ENCODE assay signal across 15 cellular contexts in the genomic region with DNA sequence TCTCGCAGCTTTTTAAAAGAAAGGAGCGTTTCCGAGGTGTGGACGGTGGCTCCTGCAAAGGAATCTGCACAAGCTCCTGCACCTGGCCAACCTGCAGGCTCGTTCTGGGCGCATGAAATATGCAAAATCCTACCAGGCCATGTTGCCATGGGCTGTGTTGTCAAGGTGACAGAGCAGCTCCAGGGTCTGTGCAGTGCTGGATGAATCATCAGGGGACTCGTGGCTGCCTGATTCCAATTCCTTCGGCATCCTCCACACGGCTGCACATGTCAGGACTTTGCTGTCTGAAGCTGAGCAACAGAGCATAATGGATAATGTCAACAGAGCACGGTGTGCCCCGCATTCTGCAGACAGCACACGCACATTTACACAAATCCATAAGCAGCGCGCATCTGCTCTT.
DNase-seq lines count a peak whose midpoint lies in the region; ATAC-seq and TF ChIP-seq lines count a peak whose summit lies in the region.
"Had no signal": no experiment of that assay in that cellular context is flagged by ENCODE, and none has a peak within 500 bp of the region (broad histone marks: within the 10 kb centered on the region; RNA-seq: fewer than 3 reads in every experiment).

No MANE protein-coding gene starts in this region.

- H4K20me1 ChIP-seq in OCI-LY1 (ENCODE audit: insufficient read depth, low read length), result no peaks in the 10 kb centered on the region

- no peak for TF ChIP-seq POLR2A in tibial nerve (IDR thresholded peaks at IDR 0.05)

- H2AFZ ChIP-seq in OCI-LY1 (ENCODE audit: low read length), result no peak overlapping the region

- 0 out of 2 replicates have a peak, but pooled peaks cover 5% of the 10 kb centered on the region for H3F3A ChIP-seq in OCI-LY1 (ENCODE audit: insufficient read depth, low read length)

- WGBS in tibial nerve, 2 donors, result 81 to 82% methylated on average over 14 of the region's 14 CpGs

- H3K27me3 ChIP-seq in OCI-LY1 (ENCODE audit: insufficient read depth, low read length) (no peaks in the 10 kb centered on the region), left lung (no peaks in the 10 kb centered on the region), tibial nerve (no peaks in the 10 kb centered on the region)

- no peaks in the 10 kb centered on the region for H3K79me2 ChIP-seq in OCI-LY1 (ENCODE audit: insufficient read depth, low read length)

- H3K9me2 ChIP-seq in OCI-LY1 (ENCODE audit: low read depth, low read length), result no peaks in the 10 kb centered on the region

- H3K9me3 ChIP-seq in OCI-LY1 (ENCODE audit: low read length), result no peaks in the 10 kb centered on the region
- no peaks in the 10 kb centered on the region for H3K9me3 ChIP-seq in left lung
- peaks cover 0 to under 1% (median 0%) of the 10 kb centered on the region in 4 donors for H3K9me3 ChIP-seq in tibial nerve

- no peak overlapping the region for H3K27ac Mint-ChIP-seq in activated T-helper 2 cell treated with anti-CD3 and anti-CD28 coated beads, Interferon-gamma antibody, Interleukin-2, Interleukin-4, amounts not matched to agents 10 μg/mL and 5 μg/mL and 100 μg/mL, durations not matched to agents 14 hours and 24 hours and 36 hours
- H3K27ac Mint-ChIP-seq: activated CD8-positive, alpha-beta T cell treated with anti-CD3 and anti-CD28 coated beads, Interleukin-2, amount 10 ng/mL, durations not matched to agents 7 days and 5 days; activated naive CD4-positive, alpha-beta T cell treated with anti-CD3 and anti-CD28 coated beads, Interleukin-2, amount 50 U/mL, for 24 hours had no signal

- peak overlapping the region; percentile 92 for H3K27ac ChIP-seq in OCI-LY1 (ENCODE audit: low read depth, low read length, poor library complexity, severe bottlenecking)
- H3K27ac ChIP-seq in left lung, result no peak overlapping the region
- H3K27ac ChIP-seq in tibial nerve, result no peak overlapping the region

- no peak for ATAC-seq in left lung
- ATAC-seq: activated CD8-positive, alpha-beta T cell treated with anti-CD3 and anti-CD28 coated beads, Interleukin-2, amount 10 ng/mL, durations not matched to agents 7 days and 5 days; sciatic nerve; stimulated activated naive CD8-positive, alpha-beta T cell treated with anti-CD3 and anti-CD28 coated beads, Interleukin-15, Interleukin-2, amounts not matched to agents 100 U/mL and 50 U/mL, for 24 hours had no signal

- TF ChIP-seq CTCF in OCI-LY1 (IDR thresholded peaks at IDR 0.05; ENCODE audit: low read length), result no peak
- TF ChIP-seq CTCF in fibroblast of pulmonary artery (IDR thresholded peaks at IDR 0.05; ENCODE audit: low read length, missing control alignments), result no peak
- no peak for TF ChIP-seq CTCF in left lung (IDR thresholded peaks at IDR 0.05)
- no peak for TF ChIP-seq CTCF in tibial nerve (IDR thresholded peaks at IDR 0.05)

- H3K4me1 ChIP-seq in OCI-LY1 (ENCODE audit: insufficient read depth, low read length, severe bottlenecking) (peaks cover 52% of the 10 kb centered on the region), left lung (no peaks in the 10 kb centered on the region), tibial nerve (no peaks in the 10 kb centered on the region)

- H3K9me3 Mint-ChIP-seq in activated T-helper 2 cell treated with anti-CD3 and anti-CD28 coated beads, Interferon-gamma antibody, Interleukin-2, Interleukin-4, amounts not matched to agents 10 μg/mL and 5 μg/mL and 100 μg/mL, durations not matched to agents 14 hours and 24 hours and 36 hours, result no peaks in the 10 kb centered on the region
- H3K9me3 Mint-ChIP-seq: activated naive CD4-positive, alpha-beta T cell treated with anti-CD3 and anti-CD28 coated beads, Interleukin-2, amount 50 U/mL, for 24 hours had no signal

- H3K4me1 Mint-ChIP-seq in activated T-helper 2 cell treated with anti-CD3 and anti-CD28 coated beads, Interferon-gamma antibody, Interleukin-2, Interleukin-4, amounts not matched to agents 10 μg/mL and 5 μg/mL and 100 μg/mL, durations not matched to agents 14 hours and 24 hours and 36 hours (ENCODE audit: low read depth), result peaks cover 5% of the 10 kb centered on the region

- peaks cover 19% of the 10 kb centered on the region for H3K36me3 ChIP-seq in OCI-LY1 (ENCODE audit: insufficient read depth, low read length)
- H3K36me3 ChIP-seq in left lung, result peaks cover 0 to 23% of the 10 kb centered on the region in 2 donors
- H3K36me3 ChIP-seq in tibial nerve, result peaks cover 0 to 49% (median 0%) of the 10 kb centered on the region in 3 donors

- in situ Hi-C loops in G401 (cut with HindIII; ENCODE audit: low sequenced_read_pairs), result no loop called here

- TF ChIP-seq EP300 in tibial nerve (IDR thresholded peaks at IDR 0.05), result no peak

- DNase-seq in G401 (ENCODE audit: low spot score), result peak; percentile 42
- DNase-seq in fibroblast of pulmonary artery (ENCODE audit: low read depth), result peak; percentile 3
- peak in 34 of 56 donors; percentile 17 to 84 (median 54) for DNase-seq in nucleus accumbens (lab: John Stamatoyannopoulos, UW)
- no peak for DNase-seq in left lung
- DNase-seq in activated T-helper 2 cell treated with anti-CD3 and anti-CD28 coated beads, Interferon-gamma antibody, Interleukin-2, Interleukin-4, amounts not matched to agents 10 μg/mL and 5 μg/mL and 100 μg/mL, durations not matched to agents 14 hours and 24 hours and 36 hours (ENCODE audit: low spot score), result no peak
- DNase-seq in epidermal melanocyte (ENCODE audit: insufficient read length, low spot score), result no peak
- no peak for DNase-seq in tibial nerve (ENCODE audit: low spot score in 2 of 2)
- DNase-seq: activated CD8-positive, alpha-beta T cell treated with anti-CD3 and anti-CD28 coated beads, Interleukin-2, amount 10 ng/mL, durations not matched to agents 7 days and 5 days; cortex of kidney; NCI-H226; stimulated activated naive CD8-positive, alpha-beta T cell treated with anti-CD3 and anti-CD28 coated beads, Interleukin-15, Interleukin-2, amounts not matched to agents 100 U/mL and 50 U/mL, for 24 hours; T-helper 9 cell had no signal

- H3K27me3 Mint-ChIP-seq in activated T-helper 2 cell treated with anti-CD3 and anti-CD28 coated beads, Interferon-gamma antibody, Interleukin-2, Interleukin-4, amounts not matched to agents 10 μg/mL and 5 μg/mL and 100 μg/mL, durations not matched to agents 14 hours and 24 hours and 36 hours (ENCODE audit: low read depth), result no peaks in the 10 kb centered on the region
- H3K27me3 Mint-ChIP-seq: activated naive CD4-positive, alpha-beta T cell treated with anti-CD3 and anti-CD28 coated beads, Interleukin-2, amount 50 U/mL, for 24 hours had no signal

- no peak overlapping the region for H3K4me3 Mint-ChIP-seq in activated T-helper 2 cell treated with anti-CD3 and anti-CD28 coated beads, Interferon-gamma antibody, Interleukin-2, Interleukin-4, amounts not matched to agents 10 μg/mL and 5 μg/mL and 100 μg/mL, durations not matched to agents 14 hours and 24 hours and 36 hours (ENCODE audit: low read depth)
- H3K4me3 Mint-ChIP-seq: activated CD8-positive, alpha-beta T cell treated with anti-CD3 and anti-CD28 coated beads, Interleukin-2, amount 10 ng/mL, durations not matched to agents 7 days and 5 days; activated naive CD4-positive, alpha-beta T cell treated with anti-CD3 and anti-CD28 coated beads, Interleukin-2, amount 50 U/mL, for 24 hours had no signal

- H3K9ac ChIP-seq in OCI-LY1 (ENCODE audit: low read length), result no peak overlapping the region; the same call in 1 of the 2 replicates

- peak overlapping the region; percentile 16 for H3K4me3 ChIP-seq in OCI-LY1 (ENCODE audit: low read depth, low read length, poor library complexity, severe bottlenecking)
- no peak overlapping the region for H3K4me3 ChIP-seq in fibroblast of pulmonary artery (replicated peaks; ENCODE audit: low read depth, low read length)
- H3K4me3 ChIP-seq in left lung, result no peak overlapping the region
- no peak overlapping the region for H3K4me3 ChIP-seq in tibial nerve

- peak overlapping the region; percentile 29; the same call in 1 of the 2 replicates for H3K4me2 ChIP-seq in OCI-LY1 (ENCODE audit: low read length)

- intact Hi-C loops in left lung (cut with DNase I), result no loop called here
- intact Hi-C loops in activated T-helper 2 cell treated with anti-CD3 and anti-CD28 coated beads, Interferon-gamma antibody, Interleukin-2, Interleukin-4, amounts not matched to agents 10 μg/mL and 5 μg/mL and 100 μg/mL, durations not matched to agents 14 hours and 24 hours and 36 hours (cut with micrococcal nuclease), result no loop called here

- peaks cover 36% of the 10 kb centered on the region for H3K36me3 Mint-ChIP-seq in activated T-helper 2 cell treated with anti-CD3 and anti-CD28 coated beads, Interferon-gamma antibody, Interleukin-2, Interleukin-4, amounts not matched to agents 10 μg/mL and 5 μg/mL and 100 μg/mL, durations not matched to agents 14 hours and 24 hours and 36 hours (ENCODE audit: low read depth)

Comparison
In these comparisons a context has a peak if more than half of its experiments do, and no peak if none do; other contexts are left out.
1. DNase-seq: peak in G401 (single experiment), fibroblast of pulmonary artery (single experiment) and nucleus accumbens (34 of 56); none in left lung (0 of 2), activated T-helper 2 cell treated with anti-CD3 and anti-CD28 coated beads, Interferon-gamma antibody, Interleukin-2, Interleukin-4, amounts not matched to agents 10 μg/mL and 5 μg/mL and 100 μg/mL, durations not matched to agents 14 hours and 24 hours and 36 hours (single experiment), epidermal melanocyte (single experiment) and tibial nerve (0 of 2).